Comparison of ENCODE assay signal across 8 cellular contexts in the genomic region with DNA sequence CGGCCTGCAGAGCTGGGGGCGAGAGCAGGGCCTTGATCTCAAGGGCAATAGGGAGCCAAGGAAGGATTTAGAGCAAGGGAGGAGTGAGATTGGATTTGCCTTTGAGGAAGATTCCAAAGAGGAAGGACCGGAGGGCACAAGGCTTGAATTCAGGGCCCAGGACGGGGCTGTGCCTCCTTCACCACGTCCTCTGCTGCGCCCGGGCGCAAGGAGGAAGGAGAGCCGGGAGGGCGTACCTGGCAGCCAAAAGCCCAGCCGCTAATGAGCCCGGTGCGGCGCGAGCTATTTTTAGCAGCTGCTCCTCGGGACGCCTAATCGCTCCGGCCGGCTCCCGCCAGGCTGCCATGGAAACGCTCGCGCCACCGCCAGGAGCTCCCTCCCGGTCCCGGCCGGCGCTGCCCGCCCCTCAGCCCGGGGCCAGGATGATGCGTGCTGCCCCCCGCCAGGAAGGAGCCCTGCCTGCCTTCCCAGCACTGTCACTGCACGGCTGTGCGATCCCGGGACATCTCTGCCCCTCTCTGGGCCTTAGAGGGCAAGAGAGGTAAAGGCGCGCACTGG. TPM values are rescaled to one million over a fixed set of nuclear protein-coding genes. Genes with fewer than 3 reads are reported as not detected.
DNase-seq lines count a peak whose midpoint lies in the region; ATAC-seq and TF ChIP-seq lines count a peak whose summit lies in the region.

No MANE protein-coding gene starts in this region.

- no peak overlapping the region for H3K27ac ChIP-seq in osteoblast (ENCODE audit: low read depth, low read length)

- TF ChIP-seq CTCF in fibroblast of pulmonary artery (IDR thresholded peaks at IDR 0.05; ENCODE audit: low read length, missing control alignments) (no peak), osteoblast (IDR thresholded peaks at IDR 0.05; ENCODE audit: extremely low read depth, low read depth, low read length) (no peak)

- H3K79me2 ChIP-seq in osteoblast (ENCODE audit: insufficient read depth, low read length): no peaks in the 10 kb centered on the region

- H2AFZ ChIP-seq in osteoblast (ENCODE audit: low read length): no peak overlapping the region

- H3K4me3 ChIP-seq in fibroblast of pulmonary artery (replicated peaks; ENCODE audit: low read depth, low read length): no peak overlapping the region
- H3K4me3 ChIP-seq in osteoblast (ENCODE audit: insufficient read depth, low read length): no peak overlapping the region

- peaks cover 7% of the 10 kb centered on the region for H3K9me3 ChIP-seq in osteoblast (ENCODE audit: low read depth, low read length)

- H4K20me1 ChIP-seq in osteoblast (ENCODE audit: insufficient read depth, low read length): no peaks in the 10 kb centered on the region

- H3K36me3 ChIP-seq in osteoblast (ENCODE audit: insufficient read depth, low read length): no peaks in the 10 kb centered on the region

- peak overlapping the region; percentile 10 for H3K4me2 ChIP-seq in osteoblast (ENCODE audit: insufficient read depth, low read length)

- H3K4me1 ChIP-seq in osteoblast (ENCODE audit: insufficient read depth, low read length): no peaks in the 10 kb centered on the region

- peaks cover 4% of the 10 kb centered on the region for H3K27me3 ChIP-seq in osteoblast (ENCODE audit: insufficient read depth, low read length)

- DNase-seq in Daoy (ENCODE audit: low read depth) (peak; percentile 61), NCI-H510A treated with DMSO at 0.1 percent for 48 hours (lab: John Stamatoyannopoulos, UW) (peak; percentile 12), fibroblast of pulmonary artery (ENCODE audit: low read depth) (peak; percentile 23), osteoblast (ENCODE audit: insufficient read length, low spot score, missing footprints) (peak; percentile 87), NOMO-1 (lab: John Stamatoyannopoulos, UW; ENCODE audit: unreplicated experiment in 2 of 2) (no peak)
- no peak for DNase-seq in activated effector memory CD4-positive, alpha-beta T cell treated with Interleukin-2 at 50 U/mL for 16 hours

- no peak for ATAC-seq in HG02642 (IDR thresholded peaks at IDR 0.05; ENCODE audit: poor library complexity, unreplicated experiment)
- ATAC-seq in GM18858 (IDR thresholded peaks at IDR 0.05; ENCODE audit: unreplicated experiment): no peak

RNA-seq across cellular contexts. Expression of gene TINCR, which starts 31.3 kb away (rescaled TPM):
- total RNA-seq in Daoy (2014; rRNA removed; shearing (Covaris generic)): 0.12 and 0.40 TPM in 2 replicates
- under 0.01 and 0.36 TPM in 2 replicates for total RNA-seq in osteoblast

Comparison
In these comparisons a context has a peak if more than half of its experiments do, and no peak if none do; other contexts are left out.
1. DNase-seq: peak in Daoy (single experiment), NCI-H510A treated with DMSO at 0.1 percent for 48 hours (single experiment), fibroblast of pulmonary artery (single experiment) and osteoblast (single experiment); none in NOMO-1 (0 of 2) and activated effector memory CD4-positive, alpha-beta T cell treated with Interleukin-2 at 50 U/mL for 16 hours (single experiment).